ENCODE assay signal across 33 cellular contexts in genomic region chr12:54460317-54460935, GRCh38. TPM values are rescaled to one million over a fixed set of nuclear protein-coding genes. Genes with fewer than 3 reads are reported as not detected.
A peak's percentile ranks its signal among the peaks of the same experiment; 100 is the strongest.
DNase-seq lines count a peak whose midpoint lies in the region; ATAC-seq and TF ChIP-seq lines count a peak whose summit lies in the region.
"Had no signal": no experiment of that assay in that cellular context is flagged by ENCODE, and none has a peak within 500 bp of the region (broad histone marks: within the 10 kb centered on the region; RNA-seq: fewer than 3 reads in every experiment).

No MANE protein-coding gene starts in this region.

- H3K9ac ChIP-seq in PC-3 (ENCODE audit: low read length) = no peak overlapping the region
- H3K9ac ChIP-seq: neural progenitor cell had no signal

- no peaks in the 10 kb centered on the region for H4K20me1 ChIP-seq in PC-3 (ENCODE audit: low read length)

- no peak; the same call in 1 of the 2 replicates for ATAC-seq in PC-3
- ATAC-seq in CD8-positive, alpha-beta T cell = no peak
- ATAC-seq: activated CD4-positive, alpha-beta T cell treated with anti-CD3 and anti-CD28 coated beads for 36 hours; activated CD8-positive, alpha-beta T cell treated with anti-CD3 and anti-CD28 coated beads for 36 hours; activated T-helper 17 cell treated with anti-CD3 and anti-CD28 coated beads, Interleukin-2, amount 50 U/mL, for 72 hours; left lung; right cardiac atrium; stimulated activated naive CD8-positive, alpha-beta T cell treated with anti-CD3 and anti-CD28 coated beads, Interleukin-15, amount 100 ng/mL, for 72 hours had no signal

- no peaks in the 10 kb centered on the region for H3K79me2 ChIP-seq in PC-3 (ENCODE audit: low read length)

- H3K36me3 ChIP-seq in PC-3 (ENCODE audit: low read depth, low read length) = no peaks in the 10 kb centered on the region
- H3K36me3 ChIP-seq in CD8-positive, alpha-beta T cell (ENCODE audit: insufficient read depth, low read length) = no peaks in the 10 kb centered on the region
- H3K36me3 ChIP-seq: brain microvascular endothelial cell, left lung, neural progenitor cell, spleen, uterus had no signal

- peaks cover 43% of the 10 kb centered on the region for H3K27me3 Mint-ChIP-seq in HFFc6 (ENCODE audit: insufficient read depth)
- peaks cover 5% of the 10 kb centered on the region for H3K27me3 Mint-ChIP-seq in CD8-positive, alpha-beta T cell (ENCODE audit: low read depth)
- H3K27me3 Mint-ChIP-seq: stimulated activated naive CD8-positive, alpha-beta T cell treated with anti-CD3 and anti-CD28 coated beads, Interleukin-15, amount 100 ng/mL, for 72 hours had no signal

- H2AFZ ChIP-seq in PC-3 (ENCODE audit: low read length) = no peak overlapping the region
- H2AFZ ChIP-seq: neural progenitor cell had no signal

- POLR2A ChIA-PET in PC-3 (lab: Charles Lee; ENCODE audit: unreplicated experiment) = no interaction called here
- POLR2A ChIA-PET in CD8-positive, alpha-beta T cell (lab: Charles Lee) = no interaction called here

- no peaks in the 10 kb centered on the region for H3K9me3 ChIP-seq in PC-3 (ENCODE audit: low read length)
- no peaks in the 10 kb centered on the region for H3K9me3 ChIP-seq in CD8-positive, alpha-beta T cell (ENCODE audit: low read length)
- H3K9me3 ChIP-seq: left lung, spleen, uterus had no signal

- no peak overlapping the region for H3K4me3 Mint-ChIP-seq in HFFc6
- no peak overlapping the region for H3K4me3 Mint-ChIP-seq in CD8-positive, alpha-beta T cell
- H3K4me3 Mint-ChIP-seq: activated CD4-positive, alpha-beta T cell treated with anti-CD3 and anti-CD28 coated beads for 36 hours; activated CD8-positive, alpha-beta T cell treated with anti-CD3 and anti-CD28 coated beads for 36 hours; activated T-helper 17 cell treated with anti-CD3 and anti-CD28 coated beads, Interleukin-2, amount 50 U/mL, for 72 hours; CD4-positive, alpha-beta T cell; neural progenitor cell; stimulated activated naive CD8-positive, alpha-beta T cell treated with anti-CD3 and anti-CD28 coated beads, Interleukin-15, amount 100 ng/mL, for 72 hours had no signal

- H3K27ac Mint-ChIP-seq in HFFc6 = no peak overlapping the region
- H3K27ac Mint-ChIP-seq in CD8-positive, alpha-beta T cell = no peak overlapping the region
- H3K27ac Mint-ChIP-seq: activated CD4-positive, alpha-beta T cell treated with anti-CD3 and anti-CD28 coated beads for 36 hours; activated CD8-positive, alpha-beta T cell treated with anti-CD3 and anti-CD28 coated beads for 36 hours; activated T-helper 17 cell treated with anti-CD3 and anti-CD28 coated beads, Interleukin-2, amount 50 U/mL, for 72 hours; CD4-positive, alpha-beta T cell; neural progenitor cell; stimulated activated naive CD8-positive, alpha-beta T cell treated with anti-CD3 and anti-CD28 coated beads, Interleukin-15, amount 100 ng/mL, for 72 hours had no signal

- TF ChIP-seq CTCF in 22Rv1 (IDR thresholded peaks at IDR 0.05) (0 out of 2 replicates have a peak, but pooled peaks have one; percentile 18), HFFc6 (IDR thresholded peaks at IDR 0.05) (peak; percentile 25; the same call in 1 of the 2 replicates), PC-3 (conservative IDR thresholded peaks at IDR 0.05; ENCODE audit: low read depth, low read length) (peak; percentile 37; the same call in 1 of the 2 replicates)
- no peak for TF ChIP-seq CTCF in CD8-positive, alpha-beta T cell (IDR thresholded peaks at IDR 0.05)

- H3K4me2 ChIP-seq in PC-3 (ENCODE audit: low read length) = no peak overlapping the region
- H3K4me2 ChIP-seq: neural progenitor cell had no signal

- no peaks in the 10 kb centered on the region for H3K9me3 Mint-ChIP-seq in HFFc6
- H3K9me3 Mint-ChIP-seq in CD8-positive, alpha-beta T cell = no peaks in the 10 kb centered on the region
- H3K9me3 Mint-ChIP-seq: activated CD8-positive, alpha-beta T cell treated with anti-CD3 and anti-CD28 coated beads for 36 hours; activated T-helper 17 cell treated with anti-CD3 and anti-CD28 coated beads, Interleukin-2, amount 50 U/mL, for 72 hours; CD4-positive, alpha-beta T cell; neural progenitor cell; stimulated activated naive CD8-positive, alpha-beta T cell treated with anti-CD3 and anti-CD28 coated beads, Interleukin-15, amount 100 ng/mL, for 72 hours had no signal

- no peaks in the 10 kb centered on the region for H3K9me2 ChIP-seq in PC-3 (replicated peaks; ENCODE audit: low read length)

- no TSS peak for BruUV-seq in PC-3 (replicated peaks; lab: Mats Ljungman, UMichigan)

- DNase-seq in HFFc6 (no peak), PC-3 (peak; percentile 27), globus pallidus (ENCODE audit: low spot score) (peak; percentile 30), NCI-H1092 treated with DMSO at 0.1 percent for 48 hours (lab: John Stamatoyannopoulos, UW) (no peak), islet precursor cell (no peak), NCI-H1048 (lab: John Stamatoyannopoulos, UW) (no peak)
- no peak for DNase-seq in CD8-positive, alpha-beta T cell
- DNase-seq: activated CD4-positive, alpha-beta T cell treated with anti-CD3 and anti-CD28 coated beads for 36 hours; activated CD8-positive, alpha-beta memory T cell treated with anti-CD3 and anti-CD28 coated beads, Interleukin-2, amount 50 U/mL, for 48 hours; activated CD8-positive, alpha-beta T cell treated with anti-CD3 and anti-CD28 coated beads for 36 hours; activated naive CD4-positive, alpha-beta T cell treated with anti-CD3 and anti-CD28 coated beads, Interleukin-2, amount 50 U/mL, for 16 hours; amniotic stem cell; brain microvascular endothelial cell; CD4-positive, alpha-beta T cell; Karpas-422; left lung; mesenchymal stem cell; NCI-H1105 treated with DMSO at 0.1 percent for 48 hours; NCI-H2029; NCI-H524 treated with DMSO at 0.1 percent for 48 hours; right cardiac atrium; SIG-M5; spleen; stimulated activated CD4-positive, alpha-beta T cell treated with anti-CD3 and anti-CD28 coated beads, Interleukin-2, amount 100 ng/mL, for 24 hours; stimulated activated naive CD8-positive, alpha-beta T cell treated with anti-CD3 and anti-CD28 coated beads, Interleukin-15, amount 100 ng/mL, for 72 hours; uterus had no signal

- H3K4me1 Mint-ChIP-seq in HFFc6 (ENCODE audit: low read depth) = peaks cover 5% of the 10 kb centered on the region; the same call in 1 of the 2 replicates
- H3K4me1 Mint-ChIP-seq in CD8-positive, alpha-beta T cell (ENCODE audit: low read depth) = no peaks in the 10 kb centered on the region
- H3K4me1 Mint-ChIP-seq: activated CD4-positive, alpha-beta T cell treated with anti-CD3 and anti-CD28 coated beads for 36 hours; activated T-helper 17 cell treated with anti-CD3 and anti-CD28 coated beads, Interleukin-2, amount 50 U/mL, for 72 hours; neural progenitor cell; stimulated activated naive CD8-positive, alpha-beta T cell treated with anti-CD3 and anti-CD28 coated beads, Interleukin-15, amount 100 ng/mL, for 72 hours had no signal

- H3K27ac ChIP-seq in 22Rv1 (no peak overlapping the region), PC-3 (ENCODE audit: low read length) (no peak overlapping the region)
- no peak overlapping the region for H3K27ac ChIP-seq in CD8-positive, alpha-beta T cell (ENCODE audit: low read depth, low read length)
- H3K27ac ChIP-seq: brain microvascular endothelial cell, left lung, neural progenitor cell, spleen, uterus had no signal

- CTCF ChIA-PET in PC-3 (lab: Charles Lee) = no interaction called here
- CTCF ChIA-PET in CD8-positive, alpha-beta T cell (lab: Charles Lee) = interaction anchor here (1.0 kb wide), 1 partner anchor 61 kb away, joined by 3 read pairs; no protein-coding TSS in a partner anchor

- intact Hi-C loops in PC-3 (cut with micrococcal nuclease) = no loop called here
- intact Hi-C loops in CD8-positive, alpha-beta T cell (cut with DNase I, micrococcal nuclease) = no loop called here

- H3F3A ChIP-seq in PC-3 (ENCODE audit: low read length, unreplicated experiment) = no peaks in the 10 kb centered on the region

- H3K4me3 ChIP-seq in PC-3 (ENCODE audit: low read length) = no peak overlapping the region
- no peak overlapping the region for H3K4me3 ChIP-seq in CD8-positive, alpha-beta T cell (ENCODE audit: low read depth, low read length)
- H3K4me3 ChIP-seq: left lung, neural progenitor cell, spleen, uterus had no signal

- peaks cover 95% of the 10 kb centered on the region for H3K27me3 ChIP-seq in PC-3 (ENCODE audit: low read length)
- H3K27me3 ChIP-seq in CD8-positive, alpha-beta T cell (ENCODE audit: insufficient read depth, low read length) = no peaks in the 10 kb centered on the region

- no peaks in the 10 kb centered on the region for H3K36me3 Mint-ChIP-seq in HFFc6 (ENCODE audit: low read depth)
- H3K36me3 Mint-ChIP-seq in CD8-positive, alpha-beta T cell = no peaks in the 10 kb centered on the region
- H3K36me3 Mint-ChIP-seq: neural progenitor cell had no signal

- no peaks in the 10 kb centered on the region for H3K4me1 ChIP-seq in PC-3 (ENCODE audit: insufficient read depth, low read length)
- no peaks in the 10 kb centered on the region for H3K4me1 ChIP-seq in CD8-positive, alpha-beta T cell (ENCODE audit: insufficient read depth, low read length)
- H3K4me1 ChIP-seq: neural progenitor cell, spleen, uterus had no signal

RNA-seq across cellular contexts. Expression of gene GTSF1, which starts 13.0 kb away (rescaled TPM):
- not detected for total RNA-seq in HFFc6 (2021; fragmentation: NEBNext Ultra II Directional; extraction: Animal tissue kit (Norgen Biotek cat#: 25700))
- total RNA-seq in PC-3 (2014; rRNA removed) = not detected in 2 replicates
- total RNA-seq in CD8-positive, alpha-beta T cell = 1 to 10 TPM in 1 of 2 experiments, not detected in 1; 1.0 TPM
- total RNA-seq: A172, cerebellum, glomerular endothelial cell, H4, uterus had no signal

RNA-seq across cellular contexts. Expression of gene NCKAP1L, which starts 37.1 kb away (rescaled TPM):
- total RNA-seq in HFFc6 (2021; fragmentation: NEBNext Ultra II Directional; extraction: Animal tissue kit (Norgen Biotek cat#: 25700)) = under 1 TPM in 4 of 6 experiments, not detected in 2; 0.03 to 0.14 (median 0.08) TPM
- total RNA-seq in PC-3 (2014; rRNA removed) = not detected in 2 replicates
- 10 to 100 TPM; 76.8 to 79.0 TPM for total RNA-seq in CD8-positive, alpha-beta T cell
- total RNA-seq: A172, glomerular endothelial cell had no signal

RNA-seq across cellular contexts. Expression of gene ITGA5, which starts 41.4 kb away (rescaled TPM):
- total RNA-seq in HFFc6 (2021; fragmentation: NEBNext Ultra II Directional; extraction: Animal tissue kit (Norgen Biotek cat#: 25700)) = 100 to 1,000 TPM; 261 to 355 (median 329) TPM
- 35.9 and 38.2 TPM in 2 replicates for total RNA-seq in PC-3 (2014; rRNA removed)
- total RNA-seq in CD8-positive, alpha-beta T cell = 100 to 1,000 TPM; 115 to 125 TPM

Comparison
In these comparisons a context has a peak if more than half of its experiments do, and no peak if none do; other contexts are left out.
1. DNase-seq: peak in PC-3 (single experiment) and globus pallidus (single experiment); none in HFFc6 (single experiment), NCI-H1092 treated with DMSO at 0.1 percent for 48 hours (single experiment), islet precursor cell (single experiment), NCI-H1048 (single experiment) and CD8-positive, alpha-beta T cell (0 of 7).
2. RNA of gene NCKAP1L, which starts 37.1 kb away (total RNA-seq): 76.8 to 79.0 TPM in CD8-positive, alpha-beta T cell; 0.03 to 0.14 TPM in HFFc6 and not detected in PC-3; every median in the first group is over 10 times any median in the second.